In genomic region chr1:89822109-89822962, GRCh38 we compare ENCODE assay signal across 1 cellular context.
A peak's percentile ranks its signal among the peaks of the same experiment; 100 is the strongest.
TF ChIP-seq lines count a peak whose summit lies in the region.

No MANE protein-coding gene starts in this region.

TF ChIP-seq in K562, 482 proteins besides CTCF, POLR2A, EP300 and RAD21 (continued from another document and continues in another):
- no peak for TF ChIP-seq ARID3A (IDR thresholded peaks at IDR 0.05; ENCODE audit: borderline replicate concordance, low read depth, low read length)
- no peak for TF ChIP-seq NFE2L1 (tag; IDR thresholded peaks at IDR 0.05; ENCODE audit: borderline replicate concordance, low read depth)
- no peak for TF ChIP-seq ZNF408 (CRISPR knock-in tag; IDR thresholded peaks at IDR 0.05; ENCODE audit: low read depth)
- TF ChIP-seq TCF7 (IDR thresholded peaks at IDR 0.05; ENCODE audit: borderline replicate concordance) = no peak
- TF ChIP-seq ZNF311 (CRISPR knock-in tag; IDR thresholded peaks at IDR 0.05) = no peak
- no peak for TF ChIP-seq SAFB2 (IDR thresholded peaks at IDR 0.05; ENCODE audit: borderline replicate concordance, low read depth, low read length, severe bottlenecking)
- no peak for TF ChIP-seq SETDB1 (IDR thresholded peaks at IDR 0.05; ENCODE audit: low read length)
- no peak for TF ChIP-seq ZBED1 (IDR thresholded peaks at IDR 0.05)
- no peak for TF ChIP-seq TEAD2 (tag; IDR thresholded peaks at IDR 0.05)
- peak; percentile 68; the same call in 1 of the 2 replicates for TF ChIP-seq OTX1 (CRISPR knock-in tag; IDR thresholded peaks at IDR 0.05)
- no peak for TF ChIP-seq DNMT1 (IDR thresholded peaks at IDR 0.05)
- TF ChIP-seq POLR2AphosphoS2 (IDR thresholded peaks at IDR 0.05; ENCODE audit: low read length) = no peak
- TF ChIP-seq DMBX1 (CRISPR knock-in tag; IDR thresholded peaks at IDR 0.05; ENCODE audit: borderline replicate concordance) = no peak
- no peak for TF ChIP-seq NCOA6 (IDR thresholded peaks at IDR 0.05)
- no peak for TF ChIP-seq KAT7 (CRISPR knock-in tag; IDR thresholded peaks at IDR 0.05; ENCODE audit: borderline replicate concordance)
- no peak for TF ChIP-seq PKNOX1 (IDR thresholded peaks at IDR 0.05)
- no peak for TF ChIP-seq ZNF551 (CRISPR knock-in tag; IDR thresholded peaks at IDR 0.05)
- TF ChIP-seq ZFP36 (IDR thresholded peaks at IDR 0.05; ENCODE audit: low read depth, low read length, partially characterized antibody) = peak; percentile 19
- TF ChIP-seq ZNF398 (CRISPR knock-in tag; IDR thresholded peaks at IDR 0.05) = no peak
- no peak for TF ChIP-seq RFX5 (IDR thresholded peaks at IDR 0.05; ENCODE audit: low read depth, low read length)
- no peak for TF ChIP-seq ZNF174 (CRISPR knock-in tag; IDR thresholded peaks at IDR 0.05)
- TF ChIP-seq ARID1B (IDR thresholded peaks at IDR 0.05) = peak; percentile 24; the same call in 1 of the 2 replicates
- TF ChIP-seq HNRNPL (IDR thresholded peaks at IDR 0.05; ENCODE audit: low read depth, low read length) = no peak
- no peak for TF ChIP-seq CHD4 (IDR thresholded peaks at IDR 0.05; ENCODE audit: insufficient read depth, insufficient replicate concordance, low read depth, low read length, poor library complexity, severe bottlenecking)
- TF ChIP-seq ILK (tag; IDR thresholded peaks at IDR 0.05; ENCODE audit: borderline replicate concordance, low read depth) = no peak
- no peak for TF ChIP-seq RNF219 (CRISPR knock-in tag; IDR thresholded peaks at IDR 0.05)
- TF ChIP-seq SMARCE1 (IDR thresholded peaks at IDR 0.05) = no peak
- TF ChIP-seq KLF13 (tag; IDR thresholded peaks at IDR 0.05; ENCODE audit: borderline replicate concordance, low read depth) = no peak
- no peak for TF ChIP-seq ZBTB40 (IDR thresholded peaks at IDR 0.05)
- no peak for TF ChIP-seq ZBTB40 (CRISPR knock-in tag; IDR thresholded peaks at IDR 0.05)
- no peak for TF ChIP-seq NFE2 (IDR thresholded peaks at IDR 0.05; ENCODE audit: low read depth)
- no peak; the same call in 1 of the 2 replicates for TF ChIP-seq ETV1 (tag; conservative IDR thresholded peaks at IDR 0.05; ENCODE audit: low read depth)
- TF ChIP-seq RBM14 (IDR thresholded peaks at IDR 0.05; ENCODE audit: borderline replicate concordance, insufficient read depth, low read depth, low read length) = no peak
- TF ChIP-seq MAFK (IDR thresholded peaks at IDR 0.05; ENCODE audit: low read length) = no peak
- no peak for TF ChIP-seq PPARD (CRISPR knock-in tag; IDR thresholded peaks at IDR 0.05)
- TF ChIP-seq HES1 (IDR thresholded peaks at IDR 0.05; ENCODE audit: low read depth) = no peak
